ENCODE assay signal across 8 cellular contexts in the genomic region with DNA sequence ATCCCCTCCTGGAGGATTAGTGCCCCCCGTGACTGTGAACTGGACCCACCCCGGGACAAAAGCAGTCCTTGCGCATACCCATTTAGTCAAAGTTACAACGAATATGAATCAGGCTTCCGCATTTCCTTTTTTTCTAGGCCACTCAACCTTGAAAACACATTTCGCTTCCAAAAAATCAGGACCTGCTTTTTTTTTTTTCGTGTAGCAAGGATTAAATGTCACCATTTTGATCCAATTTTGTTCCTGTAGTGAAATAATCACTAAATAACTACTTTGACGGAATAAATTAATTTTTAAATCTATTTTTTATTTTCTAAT. TPM values are rescaled to one million over a fixed set of nuclear protein-coding genes. Genes with fewer than 3 reads are reported as not detected.
DNase-seq lines count a peak whose midpoint lies in the region; TF ChIP-seq lines count a peak whose summit lies in the region.

No MANE protein-coding gene starts in this region.

- no peak overlapping the region for H3K27ac ChIP-seq in SK-N-MC
- H3K27ac ChIP-seq in fibroblast of lung (ENCODE audit: insufficient read depth, low read length) = no peak overlapping the region
- H3K27ac ChIP-seq in rectal smooth muscle tissue (ENCODE audit: low read depth, low read length) = peak overlapping the region; percentile 54

- H2AFZ ChIP-seq in fibroblast of lung (ENCODE audit: low read length) = peak overlapping the region; percentile 78

- TF ChIP-seq CTCF in GM12865 (IDR thresholded peaks at IDR 0.05; ENCODE audit: insufficient read depth, low read depth, low read length, missing control alignments) (no peak), fibroblast of lung (conservative IDR thresholded peaks at IDR 0.05 in 1 of 2, IDR thresholded peaks at IDR 0.05 in 1 of 2; ENCODE audit: low read depth in 1 of 2, low read length in 2 of 2) (no peak)

- H3K4me2 ChIP-seq in fibroblast of lung (ENCODE audit: extremely low read depth, insufficient read depth, low read length) = peak overlapping the region; percentile 92

- H3K4me1 ChIP-seq in fibroblast of lung (ENCODE audit: control insufficient read depth, extremely low read depth, insufficient read depth, low read length) (no peaks in the 10 kb centered on the region), rectal smooth muscle tissue (ENCODE audit: control insufficient read depth, insufficient read depth, low read length) (no peaks in the 10 kb centered on the region)

- DNase-seq in GM12865 (ENCODE audit: low read depth) (no peak), SK-N-MC (ENCODE audit: low read depth, low spot score) (no peak), fibroblast of lung (ENCODE audit: low read depth in 2 of 2) (no peak), GM19238 (ENCODE audit: insufficient read length, low spot score) (no peak), NCI-H446 (lab: John Stamatoyannopoulos, UW) (no peak), NCI-H1092 treated with DMSO at 0.1 percent for 48 hours (lab: John Stamatoyannopoulos, UW) (no peak), GF-D8 (lab: John Stamatoyannopoulos, UW) (no peak)

- H3K9me3 ChIP-seq in SK-N-MC (ENCODE audit: low read depth, low read length) = no peaks in the 10 kb centered on the region
- H3K9me3 ChIP-seq in fibroblast of lung (ENCODE audit: control insufficient read depth, insufficient read depth, low read depth, low read length) = no peaks in the 10 kb centered on the region

- peaks cover 3% of the 10 kb centered on the region for H3K27me3 ChIP-seq in fibroblast of lung (ENCODE audit: control insufficient read depth, insufficient read depth, low read length)
- no peaks in the 10 kb centered on the region for H3K27me3 ChIP-seq in rectal smooth muscle tissue (ENCODE audit: control insufficient read depth, insufficient read depth, low read length)

- peak overlapping the region; percentile 49 for H3K9ac ChIP-seq in SK-N-MC (ENCODE audit: insufficient read length)
- no peak overlapping the region for H3K9ac ChIP-seq in fibroblast of lung (ENCODE audit: insufficient read depth, low read length)
- no peak overlapping the region for H3K9ac ChIP-seq in rectal smooth muscle tissue (ENCODE audit: low read length)

- peak overlapping the region; percentile 50 for H3K4me3 ChIP-seq in GM12865 (ENCODE audit: low read depth, low read length)
- H3K4me3 ChIP-seq in SK-N-MC = peak overlapping the region; percentile 81
- peak overlapping the region; percentile 30 to 67 (median 52) for H3K4me3 ChIP-seq in fibroblast of lung (replicated peaks in 1 of 4; ENCODE audit: control extremely low read depth in 1 of 4, insufficient read depth in 1 of 4, low read depth in 3 of 4, low read length in 4 of 4)
- H3K4me3 ChIP-seq in rectal smooth muscle tissue (ENCODE audit: low read length) = peak overlapping the region; percentile 89

- H3K36me3 ChIP-seq in SK-N-MC (ENCODE audit: insufficient read depth, low read length) = no peaks in the 10 kb centered on the region
- H3K36me3 ChIP-seq in fibroblast of lung (ENCODE audit: control insufficient read depth, insufficient read depth, low read length) = no peaks in the 10 kb centered on the region
- H3K36me3 ChIP-seq in rectal smooth muscle tissue (ENCODE audit: control insufficient read depth, insufficient read depth, low read length) = no peaks in the 10 kb centered on the region

- no peaks in the 10 kb centered on the region for H4K20me1 ChIP-seq in fibroblast of lung (ENCODE audit: control insufficient read depth, extremely low read depth, insufficient read depth, low read length)

- no peaks in the 10 kb centered on the region for H3K79me2 ChIP-seq in fibroblast of lung (ENCODE audit: control insufficient read depth, insufficient read depth, low read length)

RNA-seq across cellular contexts. Expression of a gene that starts 0.5 kb away (rescaled TPM):
- total RNA-seq in fibroblast of lung = 2.3 and 3.6 TPM in 2 replicates
- 0.64 and 1.0 TPM in 2 replicates for polyA plus RNA-seq in fibroblast of lung
- polyA plus RNA-seq in fibroblast of lung (2012) = 0.81 and 0.99 TPM in 2 replicates
- polyA minus RNA-seq in fibroblast of lung (ENCODE audit: low replicate concordance) = not detected in 2 replicates

RNA-seq across cellular contexts. Expression of a gene that starts 59.6 kb away (rescaled TPM):
- 10.5 and 13.2 TPM in 2 replicates for total RNA-seq in fibroblast of lung
- polyA plus RNA-seq in fibroblast of lung = 9.6 and 10.3 TPM in 2 replicates
- polyA plus RNA-seq in fibroblast of lung (2012) = 10.7 and 11.2 TPM in 2 replicates
- polyA minus RNA-seq in fibroblast of lung (ENCODE audit: low replicate concordance) = 0.82 and 1.1 TPM in 2 replicates
